ENCODE assay signal across 1 cellular context in the genomic region with DNA sequence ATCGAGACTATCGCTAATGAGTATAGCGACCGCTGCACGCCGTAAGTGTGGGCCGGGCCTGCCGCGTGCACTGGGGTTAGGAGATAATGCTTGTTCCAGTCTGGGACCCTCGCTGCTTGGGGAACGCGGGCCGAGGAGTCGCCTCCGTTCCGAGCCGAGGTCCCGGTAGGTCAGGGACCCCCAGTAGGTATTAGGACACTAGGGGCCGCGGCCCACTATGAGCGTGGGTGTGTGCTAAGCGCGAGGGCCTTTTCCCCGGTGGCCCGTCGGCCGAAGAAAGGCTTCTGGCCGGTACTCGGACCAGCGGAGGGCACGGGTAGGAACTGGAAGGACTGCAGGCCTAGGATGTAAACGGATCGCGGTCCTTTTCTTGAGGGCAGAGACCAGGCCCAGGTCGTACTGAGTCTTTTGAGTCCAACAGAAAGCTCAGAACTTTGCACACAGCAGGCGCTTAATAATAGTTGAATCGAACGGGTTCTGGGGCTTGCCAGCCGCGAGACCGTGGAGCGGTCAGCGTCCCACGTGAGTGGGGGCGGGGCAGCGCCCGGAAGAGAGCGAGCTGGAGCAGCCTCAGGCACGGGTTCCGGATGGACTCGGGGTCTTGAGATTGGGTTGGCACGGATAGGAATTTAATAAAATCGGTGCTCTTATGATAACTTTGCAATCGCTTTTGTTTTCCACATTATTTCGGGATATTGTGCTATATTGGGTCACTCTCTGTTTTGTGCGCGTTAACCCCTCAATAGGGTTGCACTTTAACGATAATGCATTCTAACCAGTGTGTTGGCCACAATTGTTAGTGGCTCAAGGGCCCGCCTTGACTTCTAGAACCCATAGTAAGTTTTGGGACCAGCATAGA.
TF ChIP-seq lines count a peak whose summit lies in the region.

No MANE protein-coding gene starts in this region.

TF ChIP-seq in HEK293, 187 proteins besides CTCF, POLR2A, EP300 and RAD21 (continued from another document):
- TF ChIP-seq ZNF335 (tag by site-specific recombination; conservative IDR thresholded peaks at IDR 0.05) (peak; percentile 60; the same call in 1 of the 2 replicates), ZNF169 (tag by site-specific recombination; IDR thresholded peaks at IDR 0.05) (no peak), RBAK (tag by site-specific recombination; IDR thresholded peaks at IDR 0.05) (no peak), ZNF138 (tag by site-specific recombination; IDR thresholded peaks at IDR 0.05; ENCODE audit: borderline replicate concordance) (no peak), ZNF776 (tag by site-specific recombination; IDR thresholded peaks at IDR 0.05; ENCODE audit: borderline replicate concordance) (no peak), ZNF184 (tag by site-specific recombination; IDR thresholded peaks at IDR 0.05) (0 out of 2 replicates have a peak, but pooled peaks have one; percentile 30), ZNF677 (tag by site-specific recombination; IDR thresholded peaks at IDR 0.05) (no peak), REPIN1 (tag by site-specific recombination; IDR thresholded peaks at IDR 0.05; ENCODE audit: low read depth) (0 out of 2 replicates have a peak, but pooled peaks have one; percentile 41), ZNF133 (tag by site-specific recombination; IDR thresholded peaks at IDR 0.05) (no peak), YY1 (tag by site-specific recombination; IDR thresholded peaks at IDR 0.05) (no peak), PRDM1 (tag by site-specific recombination; IDR thresholded peaks at IDR 0.05) (no peak), ZXDB (tag by site-specific recombination; IDR thresholded peaks at IDR 0.05) (0 out of 2 replicates have a peak, but pooled peaks have one; percentile 4), EGR2 (tag by site-specific recombination; IDR thresholded peaks at IDR 0.05; ENCODE audit: low read depth) (no peak), GFI1B (tag by site-specific recombination; IDR thresholded peaks at IDR 0.05) (no peak), ZFP3 (tag by site-specific recombination; IDR thresholded peaks at IDR 0.05; ENCODE audit: low read depth) (no peak), ZEB2 (tag by site-specific recombination; IDR thresholded peaks at IDR 0.05) (no peak), SALL2 (tag by site-specific recombination; IDR thresholded peaks at IDR 0.05; ENCODE audit: borderline replicate concordance) (no peak), ZNF600 (tag by site-specific recombination; IDR thresholded peaks at IDR 0.05) (no peak), BCL11A (tag by site-specific recombination; IDR thresholded peaks at IDR 0.05; ENCODE audit: low read depth) (peak; percentile 69), ZNF529 (tag by site-specific recombination; IDR thresholded peaks at IDR 0.05; ENCODE audit: insufficient replicate concordance) (no peak), ZSCAN30 (tag by site-specific recombination; IDR thresholded peaks at IDR 0.05) (0 out of 2 replicates have a peak, but pooled peaks have one; percentile 9), ZNF747 (tag by site-specific recombination; IDR thresholded peaks at IDR 0.05) (no peak), ZNF341 (tag by site-specific recombination; IDR thresholded peaks at IDR 0.05; ENCODE audit: low read depth) (no peak), ZNF174 (tag by site-specific recombination; IDR thresholded peaks at IDR 0.05) (no peak), KLF8 (tag by site-specific recombination; IDR thresholded peaks at IDR 0.05) (no peak)
- TF ChIP-seq, protein P1, sequence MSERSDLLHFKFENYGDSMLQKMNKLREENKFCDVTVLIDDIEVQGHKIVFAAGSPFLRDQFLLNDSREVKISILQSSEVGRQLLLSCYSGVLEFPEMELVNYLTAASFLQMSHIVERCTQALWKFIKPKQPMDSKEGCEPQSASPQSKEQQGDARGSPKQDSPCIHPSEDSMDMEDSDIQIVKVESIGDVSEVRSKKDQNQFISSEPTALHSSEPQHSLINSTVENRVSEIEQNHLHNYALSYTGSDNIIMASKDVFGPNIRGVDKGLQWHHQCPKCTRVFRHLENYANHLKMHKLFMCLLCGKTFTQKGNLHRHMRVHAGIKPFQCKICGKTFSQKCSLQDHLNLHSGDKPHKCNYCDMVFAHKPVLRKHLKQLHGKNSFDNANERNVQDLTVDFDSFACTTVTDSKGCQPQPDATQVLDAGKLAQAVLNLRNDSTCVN (tag by site-specific recombination; optimal IDR thresholded peaks at IDR 0.05), result peak; percentile 48
- TF ChIP-seq, protein P2, sequence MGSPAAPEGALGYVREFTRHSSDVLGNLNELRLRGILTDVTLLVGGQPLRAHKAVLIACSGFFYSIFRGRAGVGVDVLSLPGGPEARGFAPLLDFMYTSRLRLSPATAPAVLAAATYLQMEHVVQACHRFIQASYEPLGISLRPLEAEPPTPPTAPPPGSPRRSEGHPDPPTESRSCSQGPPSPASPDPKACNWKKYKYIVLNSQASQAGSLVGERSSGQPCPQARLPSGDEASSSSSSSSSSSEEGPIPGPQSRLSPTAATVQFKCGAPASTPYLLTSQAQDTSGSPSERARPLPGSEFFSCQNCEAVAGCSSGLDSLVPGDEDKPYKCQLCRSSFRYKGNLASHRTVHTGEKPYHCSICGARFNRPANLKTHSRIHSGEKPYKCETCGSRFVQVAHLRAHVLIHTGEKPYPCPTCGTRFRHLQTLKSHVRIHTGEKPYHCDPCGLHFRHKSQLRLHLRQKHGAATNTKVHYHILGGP (tag by site-specific recombination; IDR thresholded peaks at IDR 0.05), result no peak
- TF ChIP-seq, protein P3, sequence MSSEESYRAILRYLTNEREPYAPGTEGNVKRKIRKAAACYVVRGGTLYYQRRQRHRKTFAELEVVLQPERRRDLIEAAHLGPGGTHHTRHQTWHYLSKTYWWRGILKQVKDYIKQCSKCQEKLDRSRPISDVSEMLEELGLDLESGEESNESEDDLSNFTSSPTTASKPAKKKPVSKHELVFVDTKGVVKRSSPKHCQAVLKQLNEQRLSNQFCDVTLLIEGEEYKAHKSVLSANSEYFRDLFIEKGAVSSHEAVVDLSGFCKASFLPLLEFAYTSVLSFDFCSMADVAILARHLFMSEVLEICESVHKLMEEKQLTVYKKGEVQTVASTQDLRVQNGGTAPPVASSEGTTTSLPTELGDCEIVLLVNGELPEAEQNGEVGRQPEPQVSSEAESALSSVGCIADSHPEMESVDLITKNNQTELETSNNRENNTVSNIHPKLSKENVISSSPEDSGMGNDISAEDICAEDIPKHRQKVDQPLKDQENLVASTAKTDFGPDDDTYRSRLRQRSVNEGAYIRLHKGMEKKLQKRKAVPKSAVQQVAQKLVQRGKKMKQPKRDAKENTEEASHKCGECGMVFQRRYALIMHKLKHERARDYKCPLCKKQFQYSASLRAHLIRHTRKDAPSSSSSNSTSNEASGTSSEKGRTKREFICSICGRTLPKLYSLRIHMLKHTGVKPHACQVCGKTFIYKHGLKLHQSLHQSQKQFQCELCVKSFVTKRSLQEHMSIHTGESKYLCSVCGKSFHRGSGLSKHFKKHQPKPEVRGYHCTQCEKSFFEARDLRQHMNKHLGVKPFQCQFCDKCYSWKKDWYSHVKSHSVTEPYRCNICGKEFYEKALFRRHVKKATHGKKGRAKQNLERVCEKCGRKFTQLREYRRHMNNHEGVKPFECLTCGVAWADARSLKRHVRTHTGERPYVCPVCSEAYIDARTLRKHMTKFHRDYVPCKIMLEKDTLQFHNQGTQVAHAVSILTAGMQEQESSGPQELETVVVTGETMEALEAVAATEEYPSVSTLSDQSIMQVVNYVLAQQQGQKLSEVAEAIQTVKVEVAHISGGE (tag by site-specific recombination; conservative IDR thresholded peaks at IDR 0.05; ENCODE audit: low read depth), result peak; percentile 44; the same call in 1 of the 2 replicates
- TF ChIP-seq, protein P4, sequence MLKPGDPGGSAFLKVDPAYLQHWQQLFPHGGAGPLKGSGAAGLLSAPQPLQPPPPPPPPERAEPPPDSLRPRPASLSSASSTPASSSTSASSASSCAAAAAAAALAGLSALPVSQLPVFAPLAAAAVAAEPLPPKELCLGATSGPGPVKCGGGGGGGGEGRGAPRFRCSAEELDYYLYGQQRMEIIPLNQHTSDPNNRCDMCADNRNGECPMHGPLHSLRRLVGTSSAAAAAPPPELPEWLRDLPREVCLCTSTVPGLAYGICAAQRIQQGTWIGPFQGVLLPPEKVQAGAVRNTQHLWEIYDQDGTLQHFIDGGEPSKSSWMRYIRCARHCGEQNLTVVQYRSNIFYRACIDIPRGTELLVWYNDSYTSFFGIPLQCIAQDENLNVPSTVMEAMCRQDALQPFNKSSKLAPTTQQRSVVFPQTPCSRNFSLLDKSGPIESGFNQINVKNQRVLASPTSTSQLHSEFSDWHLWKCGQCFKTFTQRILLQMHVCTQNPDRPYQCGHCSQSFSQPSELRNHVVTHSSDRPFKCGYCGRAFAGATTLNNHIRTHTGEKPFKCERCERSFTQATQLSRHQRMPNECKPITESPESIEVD (tag by site-specific recombination; IDR thresholded peaks at IDR 0.05), result no peak
- TF ChIP-seq, protein P5, sequence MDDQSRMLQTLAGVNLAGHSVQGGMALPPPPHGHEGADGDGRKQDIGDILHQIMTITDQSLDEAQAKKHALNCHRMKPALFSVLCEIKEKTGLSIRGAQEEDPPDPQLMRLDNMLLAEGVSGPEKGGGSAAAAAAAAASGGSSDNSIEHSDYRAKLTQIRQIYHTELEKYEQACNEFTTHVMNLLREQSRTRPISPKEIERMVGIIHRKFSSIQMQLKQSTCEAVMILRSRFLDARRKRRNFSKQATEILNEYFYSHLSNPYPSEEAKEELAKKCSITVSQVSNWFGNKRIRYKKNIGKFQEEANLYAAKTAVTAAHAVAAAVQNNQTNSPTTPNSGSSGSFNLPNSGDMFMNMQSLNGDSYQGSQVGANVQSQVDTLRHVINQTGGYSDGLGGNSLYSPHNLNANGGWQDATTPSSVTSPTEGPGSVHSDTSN (CRISPR knock-in tag; IDR thresholded peaks at IDR 0.05), result no peak
- TF ChIP-seq, protein P6, sequence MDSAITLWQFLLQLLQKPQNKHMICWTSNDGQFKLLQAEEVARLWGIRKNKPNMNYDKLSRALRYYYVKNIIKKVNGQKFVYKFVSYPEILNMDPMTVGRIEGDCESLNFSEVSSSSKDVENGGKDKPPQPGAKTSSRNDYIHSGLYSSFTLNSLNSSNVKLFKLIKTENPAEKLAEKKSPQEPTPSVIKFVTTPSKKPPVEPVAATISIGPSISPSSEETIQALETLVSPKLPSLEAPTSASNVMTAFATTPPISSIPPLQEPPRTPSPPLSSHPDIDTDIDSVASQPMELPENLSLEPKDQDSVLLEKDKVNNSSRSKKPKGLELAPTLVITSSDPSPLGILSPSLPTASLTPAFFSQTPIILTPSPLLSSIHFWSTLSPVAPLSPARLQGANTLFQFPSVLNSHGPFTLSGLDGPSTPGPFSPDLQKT (IDR thresholded peaks at IDR 0.05; ENCODE audit: borderline replicate concordance, low read depth, low read length), result no peak
- TF ChIP-seq, protein P7, sequence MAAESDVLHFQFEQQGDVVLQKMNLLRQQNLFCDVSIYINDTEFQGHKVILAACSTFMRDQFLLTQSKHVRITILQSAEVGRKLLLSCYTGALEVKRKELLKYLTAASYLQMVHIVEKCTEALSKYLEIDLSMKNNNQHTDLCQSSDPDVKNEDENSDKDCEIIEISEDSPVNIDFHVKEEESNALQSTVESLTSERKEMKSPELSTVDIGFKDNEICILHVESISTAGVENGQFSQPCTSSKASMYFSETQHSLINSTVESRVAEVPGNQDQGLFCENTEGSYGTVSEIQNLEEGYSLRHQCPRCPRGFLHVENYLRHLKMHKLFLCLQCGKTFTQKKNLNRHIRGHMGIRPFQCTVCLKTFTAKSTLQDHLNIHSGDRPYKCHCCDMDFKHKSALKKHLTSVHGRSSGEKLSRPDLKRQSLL (tag by site-specific recombination; IDR thresholded peaks at IDR 0.05), result peak; percentile 41; the same call in 1 of the 2 replicates
- TF ChIP-seq, protein P8, sequence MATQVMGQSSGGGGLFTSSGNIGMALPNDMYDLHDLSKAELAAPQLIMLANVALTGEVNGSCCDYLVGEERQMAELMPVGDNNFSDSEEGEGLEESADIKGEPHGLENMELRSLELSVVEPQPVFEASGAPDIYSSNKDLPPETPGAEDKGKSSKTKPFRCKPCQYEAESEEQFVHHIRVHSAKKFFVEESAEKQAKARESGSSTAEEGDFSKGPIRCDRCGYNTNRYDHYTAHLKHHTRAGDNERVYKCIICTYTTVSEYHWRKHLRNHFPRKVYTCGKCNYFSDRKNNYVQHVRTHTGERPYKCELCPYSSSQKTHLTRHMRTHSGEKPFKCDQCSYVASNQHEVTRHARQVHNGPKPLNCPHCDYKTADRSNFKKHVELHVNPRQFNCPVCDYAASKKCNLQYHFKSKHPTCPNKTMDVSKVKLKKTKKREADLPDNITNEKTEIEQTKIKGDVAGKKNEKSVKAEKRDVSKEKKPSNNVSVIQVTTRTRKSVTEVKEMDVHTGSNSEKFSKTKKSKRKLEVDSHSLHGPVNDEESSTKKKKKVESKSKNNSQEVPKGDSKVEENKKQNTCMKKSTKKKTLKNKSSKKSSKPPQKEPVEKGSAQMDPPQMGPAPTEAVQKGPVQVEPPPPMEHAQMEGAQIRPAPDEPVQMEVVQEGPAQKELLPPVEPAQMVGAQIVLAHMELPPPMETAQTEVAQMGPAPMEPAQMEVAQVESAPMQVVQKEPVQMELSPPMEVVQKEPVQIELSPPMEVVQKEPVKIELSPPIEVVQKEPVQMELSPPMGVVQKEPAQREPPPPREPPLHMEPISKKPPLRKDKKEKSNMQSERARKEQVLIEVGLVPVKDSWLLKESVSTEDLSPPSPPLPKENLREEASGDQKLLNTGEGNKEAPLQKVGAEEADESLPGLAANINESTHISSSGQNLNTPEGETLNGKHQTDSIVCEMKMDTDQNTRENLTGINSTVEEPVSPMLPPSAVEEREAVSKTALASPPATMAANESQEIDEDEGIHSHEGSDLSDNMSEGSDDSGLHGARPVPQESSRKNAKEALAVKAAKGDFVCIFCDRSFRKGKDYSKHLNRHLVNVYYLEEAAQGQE (tag by site-specific recombination; IDR thresholded peaks at IDR 0.05), result no peak
- TF ChIP-seq, protein P9, sequence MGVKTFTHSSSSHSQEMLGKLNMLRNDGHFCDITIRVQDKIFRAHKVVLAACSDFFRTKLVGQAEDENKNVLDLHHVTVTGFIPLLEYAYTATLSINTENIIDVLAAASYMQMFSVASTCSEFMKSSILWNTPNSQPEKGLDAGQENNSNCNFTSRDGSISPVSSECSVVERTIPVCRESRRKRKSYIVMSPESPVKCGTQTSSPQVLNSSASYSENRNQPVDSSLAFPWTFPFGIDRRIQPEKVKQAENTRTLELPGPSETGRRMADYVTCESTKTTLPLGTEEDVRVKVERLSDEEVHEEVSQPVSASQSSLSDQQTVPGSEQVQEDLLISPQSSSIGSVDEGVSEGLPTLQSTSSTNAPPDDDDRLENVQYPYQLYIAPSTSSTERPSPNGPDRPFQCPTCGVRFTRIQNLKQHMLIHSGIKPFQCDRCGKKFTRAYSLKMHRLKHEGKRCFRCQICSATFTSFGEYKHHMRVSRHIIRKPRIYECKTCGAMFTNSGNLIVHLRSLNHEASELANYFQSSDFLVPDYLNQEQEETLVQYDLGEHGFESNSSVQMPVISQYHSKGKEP (tag by site-specific recombination; IDR thresholded peaks at IDR 0.05), result no peak
